Comparison of ENCODE assay signal across 1 cellular context in genomic region chr3:48993834-48994233, GRCh38.
TF ChIP-seq lines count a peak whose summit lies in the region.

No MANE protein-coding gene starts in this region.

TF ChIP-seq in K562, 482 proteins besides CTCF, POLR2A, EP300 and RAD21:
- TF ChIP-seq TEAD4 (IDR thresholded peaks at IDR 0.05; ENCODE audit: low read length) (no peak), TEAD4 (CRISPR knock-in tag; IDR thresholded peaks at IDR 0.05; ENCODE audit: borderline replicate concordance) (no peak), PTRF (tag; IDR thresholded peaks at IDR 0.05) (no peak), MNT (conservative IDR thresholded peaks at IDR 0.05) (no peak), SRSF3 (IDR thresholded peaks at IDR 0.05; ENCODE audit: insufficient read depth, low read length) (no peak), NKRF (IDR thresholded peaks at IDR 0.05; ENCODE audit: borderline replicate concordance) (no peak), CHD2 (IDR thresholded peaks at IDR 0.05; ENCODE audit: low read depth, low read length) (no peak), ARHGAP35 (IDR thresholded peaks at IDR 0.05; ENCODE audit: partially characterized antibody) (no peak), SRF (CRISPR knock-in tag; IDR thresholded peaks at IDR 0.05) (no peak), SMAD3 (CRISPR knock-in tag; conservative IDR thresholded peaks at IDR 0.05) (no peak), ZFP91 (CRISPR knock-in tag; IDR thresholded peaks at IDR 0.05) (no peak), FOSL1 (tag; conservative IDR thresholded peaks at IDR 0.05) (no peak), KDM4B (IDR thresholded peaks at IDR 0.05; ENCODE audit: borderline replicate concordance in 2 of 2, low read depth in 1 of 2) (no peak), CSDE1 (IDR thresholded peaks at IDR 0.05) (no peak), MAFK (IDR thresholded peaks at IDR 0.05; ENCODE audit: low read length) (no peak), GATA2 (CRISPR knock-in tag; IDR thresholded peaks at IDR 0.05) (no peak), SAFB2 (IDR thresholded peaks at IDR 0.05; ENCODE audit: borderline replicate concordance, low read depth, low read length, severe bottlenecking) (no peak), COPS2 (conservative IDR thresholded peaks at IDR 0.05) (no peak), ZNF507 (tag; conservative IDR thresholded peaks at IDR 0.05) (no peak), ZNF184 (CRISPR knock-in tag; IDR thresholded peaks at IDR 0.05) (no peak), ZSCAN29 (IDR thresholded peaks at IDR 0.05) (no peak)
